Comparison of ENCODE assay signal across 1 cellular context in genomic region chr7:157432541-157432956, GRCh38.
TF ChIP-seq lines count a peak whose summit lies in the region.

No MANE protein-coding gene starts in this region.

TF ChIP-seq in HEK293, 187 proteins besides CTCF, POLR2A, EP300 and RAD21 (continued from another document):
- TF ChIP-seq ZNF148 (tag by site-specific recombination; IDR thresholded peaks at IDR 0.05; ENCODE audit: borderline replicate concordance) (no peak), ZNF10 (tag by site-specific recombination; IDR thresholded peaks at IDR 0.05) (no peak), ZNF610 (tag by site-specific recombination; IDR thresholded peaks at IDR 0.05; ENCODE audit: borderline replicate concordance) (no peak), GLIS2 (tag by site-specific recombination; IDR thresholded peaks at IDR 0.05) (peak; percentile 55; the same call in 1 of the 2 replicates), SALL2 (tag by site-specific recombination; IDR thresholded peaks at IDR 0.05; ENCODE audit: borderline replicate concordance) (no peak), ZNF341 (tag by site-specific recombination; IDR thresholded peaks at IDR 0.05; ENCODE audit: low read depth) (peak; percentile 36), ZNF664 (tag by site-specific recombination; IDR thresholded peaks at IDR 0.05) (no peak), ZNF580 (tag by site-specific recombination; IDR thresholded peaks at IDR 0.05) (no peak), ZNF521 (tag by site-specific recombination; IDR thresholded peaks at IDR 0.05) (no peak), ZBTB11 (tag by site-specific recombination; conservative IDR thresholded peaks at IDR 0.05; ENCODE audit: low read depth) (peak; percentile 35; the same call in 1 of the 2 replicates), ZNF677 (tag by site-specific recombination; IDR thresholded peaks at IDR 0.05) (no peak), ZBTB8A (tag by site-specific recombination; IDR thresholded peaks at IDR 0.05) (0 out of 2 replicates have a peak, but pooled peaks have one; percentile 15), ZNF629 (tag by site-specific recombination; IDR thresholded peaks at IDR 0.05) (no peak), ZEB2 (tag by site-specific recombination; IDR thresholded peaks at IDR 0.05) (no peak), KLF16 (tag by site-specific recombination; IDR thresholded peaks at IDR 0.05) (0 out of 2 replicates have a peak, but pooled peaks have one; percentile 46), ZBTB21 (tag by site-specific recombination; IDR thresholded peaks at IDR 0.05) (no peak), ZNF544 (tag by site-specific recombination; IDR thresholded peaks at IDR 0.05) (no peak), ZNF692 (tag by site-specific recombination; IDR thresholded peaks at IDR 0.05) (0 out of 2 replicates have a peak, but pooled peaks have one; percentile 20), SP2 (tag by site-specific recombination; IDR thresholded peaks at IDR 0.05) (peak; percentile 61), ZNF214 (tag by site-specific recombination; IDR thresholded peaks at IDR 0.05; ENCODE audit: borderline replicate concordance) (no peak), ZNF394 (tag by site-specific recombination; IDR thresholded peaks at IDR 0.05; ENCODE audit: borderline replicate concordance) (0 out of 2 replicates have a peak, but pooled peaks have one; percentile 22), YY1 (tag by site-specific recombination; IDR thresholded peaks at IDR 0.05) (no peak), SP3 (tag by site-specific recombination; IDR thresholded peaks at IDR 0.05) (peak; percentile 65), SETDB1 (IDR thresholded peaks at IDR 0.05; ENCODE audit: insufficient read length, low read length) (no peak), KLF9 (tag by site-specific recombination; IDR thresholded peaks at IDR 0.05; ENCODE audit: low read depth) (peak; percentile 87), ZNF280D (tag by site-specific recombination; IDR thresholded peaks at IDR 0.05) (no peak), KLF1 (tag by site-specific recombination; IDR thresholded peaks at IDR 0.05) (peak; percentile 49), WT1 (tag by site-specific recombination; IDR thresholded peaks at IDR 0.05) (0 out of 2 replicates have a peak, but pooled peaks have one; percentile 5), ZBTB26 (tag by site-specific recombination; optimal IDR thresholded peaks at IDR 0.05) (no peak), REPIN1 (tag by site-specific recombination; IDR thresholded peaks at IDR 0.05; ENCODE audit: low read depth) (no peak), ZNF366 (tag by site-specific recombination; conservative IDR thresholded peaks at IDR 0.05) (peak; percentile 38; the same call in 1 of the 2 replicates), ZNF600 (tag by site-specific recombination; IDR thresholded peaks at IDR 0.05) (peak; percentile 50; the same call in 1 of the 2 replicates), ZBTB17 (tag by site-specific recombination; IDR thresholded peaks at IDR 0.05) (peak; percentile 73), ZNF335 (tag by site-specific recombination; conservative IDR thresholded peaks at IDR 0.05) (peak; percentile 75)
TF ChIP-seq in HEK293: peak in this region for 20.
